8 cellular contexts compared by ENCODE assay signal in the genomic region with DNA sequence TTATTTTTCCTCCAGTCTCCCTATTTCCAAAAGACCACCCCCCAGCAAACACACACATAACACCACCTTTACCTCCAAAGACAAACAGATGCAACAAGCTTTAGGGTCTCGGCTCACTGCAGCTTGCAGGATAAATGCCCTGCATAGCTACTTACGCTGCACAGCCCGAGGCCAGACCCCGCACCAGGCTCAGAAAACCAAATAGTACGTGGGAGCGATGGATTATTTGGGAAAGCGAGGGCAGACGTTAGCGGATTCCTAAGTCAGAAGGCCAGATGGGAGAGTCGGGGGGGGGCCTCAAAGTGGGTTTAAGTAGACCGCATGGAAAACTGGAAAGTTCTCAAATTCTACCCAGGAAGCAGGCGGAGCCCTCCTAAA. TPM values are rescaled to one million over a fixed set of nuclear protein-coding genes. Genes with fewer than 3 reads are reported as not detected.
DNase-seq lines count a peak whose midpoint lies in the region; ATAC-seq and TF ChIP-seq lines count a peak whose summit lies in the region.

No MANE protein-coding gene starts in this region.

- H2AFZ ChIP-seq in DND-41 (ENCODE audit: low read depth, low read length): peak overlapping the region; percentile 90

- H3K27me3 ChIP-seq in DND-41 (ENCODE audit: insufficient read depth, low read length, poor library complexity): no peaks in the 10 kb centered on the region
- H3K27me3 ChIP-seq in aorta (ENCODE audit: control insufficient read depth in 1 of 2, insufficient read depth in 2 of 2, low read length in 1 of 2): no peaks in the 10 kb centered on the region

- TF ChIP-seq CTCF in DND-41 (IDR thresholded peaks at IDR 0.05; ENCODE audit: borderline replicate concordance, extremely low read depth, low read length, poor library complexity, severe bottlenecking): no peak
- no peak for TF ChIP-seq CTCF in GM20000 (IDR thresholded peaks at IDR 0.05; ENCODE audit: extremely low read depth, missing control alignments)

- ATAC-seq in DND-41 (ENCODE audit: insufficient read depth, low read depth) (peak; percentile 53), aorta (ENCODE audit: low FRiP score) (peak; percentile 8), GM18498 (IDR thresholded peaks at IDR 0.05; ENCODE audit: unreplicated experiment) (no peak)

- H3K4me1 ChIP-seq in DND-41 (ENCODE audit: insufficient read depth, low read length) (peaks cover 56% of the 10 kb centered on the region), mesodermal cell (ENCODE audit: control insufficient read depth, insufficient read depth, low read length, poor library complexity, severe bottlenecking) (peaks cover 22% of the 10 kb centered on the region), aorta (ENCODE audit: control insufficient read depth in 1 of 2, insufficient read depth in 2 of 2, low read length in 2 of 2) (peaks cover 0 to 3% of the 10 kb centered on the region in 2 donors)

- H3K4me2 ChIP-seq in DND-41 (ENCODE audit: insufficient read depth, low read length): peak overlapping the region; percentile 67

- H3K27ac ChIP-seq in DND-41 (ENCODE audit: low read length) (peak overlapping the region; percentile 77), mesodermal cell (ENCODE audit: low read depth, low read length, severe bottlenecking) (peak overlapping the region; percentile 88), aorta (ENCODE audit: low read depth in 1 of 2, low read length in 2 of 2) (peak overlapping the region in 1 of 2 donors; percentile 68)

- H4K20me1 ChIP-seq in DND-41 (ENCODE audit: insufficient read depth, low read length): peaks cover 39% of the 10 kb centered on the region

- 0 to 2% methylated on average over 6 of the region's 12 CpGs for WGBS in mesodermal cell (ENCODE audit: insufficient coverage in 2 of 2), 2 experiments
- WGBS in aorta, 2 donors: 0% methylated on average over 11 to 12 of the region's 12 CpGs

- peak overlapping the region; percentile 76 to 79 for H3K4me3 ChIP-seq in DND-41 (ENCODE audit: low read depth in 1 of 2, low read length in 2 of 2)
- H3K4me3 ChIP-seq in mesodermal cell (ENCODE audit: extremely low read depth, insufficient read depth, low read length, poor library complexity, severe bottlenecking): peak overlapping the region; percentile 86
- H3K4me3 ChIP-seq in aorta (ENCODE audit: low read length in 2 of 2): peak overlapping the region; percentile 82 to 91

- peaks cover 61% of the 10 kb centered on the region for H3K79me2 ChIP-seq in DND-41 (ENCODE audit: insufficient read depth, low read length)

- peaks cover 35% of the 10 kb centered on the region for H3K36me3 ChIP-seq in DND-41 (ENCODE audit: insufficient read depth, low read length)
- peaks cover 32% of the 10 kb centered on the region for H3K36me3 ChIP-seq in mesodermal cell (ENCODE audit: control insufficient read depth, insufficient read depth, low read length)
- no peaks in the 10 kb centered on the region for H3K36me3 ChIP-seq in aorta (ENCODE audit: control insufficient read depth in 1 of 2, insufficient read depth in 2 of 2, low read length in 1 of 2)

- no peaks in the 10 kb centered on the region for H3K9me3 ChIP-seq in DND-41 (ENCODE audit: insufficient read depth, low read length, severe bottlenecking)
- no peaks in the 10 kb centered on the region for H3K9me3 ChIP-seq in mesodermal cell (ENCODE audit: control insufficient read depth, low read length)
- H3K9me3 ChIP-seq in aorta (ENCODE audit: control insufficient read depth, low read length): no peaks in the 10 kb centered on the region

- peak overlapping the region; percentile 87 for H3K9ac ChIP-seq in DND-41 (ENCODE audit: low read depth, low read length)

- intact Hi-C loops in aorta (cut with DNase I): loop anchor here (2.0 to 5.0 kb wide), 3 partner anchors 23 to 41 kb away; a partner anchor contains a TSS

- DNase-seq in DND-41 (peak; percentile 41), NCI-H69 (lab: John Stamatoyannopoulos, UW) (peak; percentile 42), cerebellar cortex (ENCODE audit: low spot score) (peak; percentile 24), aorta (no peak), occipital lobe (lab: John Stamatoyannopoulos, UW) (no peak), GM20000 (ENCODE audit: low spot score) (no peak)

RNA-seq across cellular contexts. Expression of a gene that starts 0.4 kb away (rescaled TPM):
- polyA plus RNA-seq in mesodermal cell (2013, experiment 1 of 2): 54.4 TPM
- polyA plus RNA-seq in mesodermal cell (2013, experiment 2 of 2): 53.5 TPM
- total RNA-seq in aorta (10 to 100 TPM; 36.5 to 37.1 TPM), occipital lobe (24.2 TPM)
- 10 to 100 TPM; 37.4 to 53.5 TPM for polyA plus RNA-seq in aorta

RNA-seq across cellular contexts. Expression of a gene that starts 33.7 kb away (rescaled TPM):
- polyA plus RNA-seq in mesodermal cell (2013, experiment 1 of 2): 0.11 TPM
- polyA plus RNA-seq in mesodermal cell (2013, experiment 2 of 2): not detected
- not detected for total RNA-seq in aorta
- polyA plus RNA-seq in aorta: not detected
- total RNA-seq in occipital lobe: 0.47 TPM

RNA-seq across cellular contexts. Expression of a gene that starts 40.8 kb away (rescaled TPM):
- polyA plus RNA-seq in mesodermal cell (2013, experiment 1 of 2): 26.1 TPM
- polyA plus RNA-seq in mesodermal cell (2013, experiment 2 of 2): 25.8 TPM
- total RNA-seq in aorta: 10 to 100 TPM; 36.7 to 71.7 TPM
- polyA plus RNA-seq in aorta: 100 to 1,000 TPM in 1 of 2 donors, 10 to 100 TPM in 1; 61.7 to 128 TPM
- total RNA-seq in occipital lobe: 57.7 TPM

Comparison
In these comparisons a context has a peak if more than half of its experiments do, and no peak if none do; other contexts are left out.
1. DNase-seq: peak in DND-41 (single experiment), NCI-H69 (single experiment) and cerebellar cortex (single experiment); none in aorta (0 of 2), occipital lobe (single experiment) and GM20000 (single experiment).
2. Peak in every context shown above with its lines, with median percentiles within 50 percentile points of each other: H3K4me3 ChIP-seq.